Comparison of ENCODE assay signal across 11 cellular contexts in the genomic region with DNA sequence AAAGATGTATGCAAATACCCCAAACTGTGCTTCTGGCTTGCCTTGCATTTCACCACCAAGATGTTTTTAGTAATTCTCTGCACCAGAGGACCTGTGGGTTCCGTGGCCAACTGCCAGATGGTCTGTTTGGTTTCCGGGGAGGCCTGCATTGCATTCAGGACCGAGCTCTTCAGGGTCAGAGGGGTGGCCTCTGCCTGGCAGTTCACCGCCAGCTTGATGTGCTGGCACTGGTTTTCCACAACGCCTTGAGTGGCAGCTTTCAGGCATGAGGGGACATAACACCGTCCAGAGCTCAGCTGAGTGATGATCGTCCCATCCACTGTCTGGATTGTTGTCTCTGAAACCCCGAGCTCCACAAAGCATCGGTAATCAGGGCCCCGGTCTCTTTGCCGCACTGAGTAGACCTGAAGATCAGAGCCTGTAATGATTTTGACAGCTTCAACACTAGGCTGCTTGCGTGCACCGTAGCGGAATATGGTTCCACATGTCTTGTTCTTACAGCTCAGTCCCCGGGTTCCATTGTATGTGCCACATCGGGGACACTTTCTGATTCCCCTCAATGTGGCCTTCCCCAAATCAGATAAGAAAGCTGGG. TPM values are rescaled to one million over a fixed set of nuclear protein-coding genes. Genes with fewer than 3 reads are reported as not detected.
DNase-seq lines count a peak whose midpoint lies in the region; ATAC-seq, FAIRE-seq and TF ChIP-seq lines count a peak whose summit lies in the region.
"Had no signal": no experiment of that assay in that cellular context is flagged by ENCODE, and none has a peak within 500 bp of the region (broad histone marks: within the 10 kb centered on the region; RNA-seq: fewer than 3 reads in every experiment).

No MANE protein-coding gene starts in this region.

- no peak for TF ChIP-seq POLR2A in right lobe of liver (IDR thresholded peaks at IDR 0.05)

- no peaks in the 10 kb centered on the region for H3K27me3 ChIP-seq in right lobe of liver
- no peaks in the 10 kb centered on the region for H3K27me3 ChIP-seq in left lung

- BruUV-seq in Calu3 (replicated peaks; lab: Mats Ljungman, UMichigan) = no TSS peak

- peak; percentile 44 for DNase-seq in GM13976 (ENCODE audit: low spot score)
- DNase-seq in right lobe of liver = no peak
- DNase-seq in left lung = no peak
- DNase-seq in activated T-helper 1 cell treated with anti-CD3 and anti-CD28 coated beads, Interleukin-12 subunit alpha, Interleukin-12 subunit beta, Interleukin-2, Interleukin-4 antibody, amounts not matched to agents 30 ng/mL and 10 ng/mL and 1 ng/mL, durations not matched to agents 14 hours and 24 hours and 36 hours (ENCODE audit: low spot score) = no peak
- no peak for DNase-seq in kidney
- no peak for DNase-seq in Calu3
- DNase-seq: activated CD4-positive, alpha-beta T cell treated with anti-CD3 and anti-CD28 coated beads for 4 hours; NCI-H187 treated with DMSO at 0.1 percent for 48 hours; substantia nigra had no signal

- no peak for FAIRE-seq in kidney (lab: Jason Lieb, UNC)

- H3K36me3 Mint-ChIP-seq in activated T-helper 1 cell treated with anti-CD3 and anti-CD28 coated beads, Interleukin-12 subunit alpha, Interleukin-12 subunit beta, Interleukin-2, Interleukin-4 antibody, amounts not matched to agents 30 ng/mL and 10 ng/mL and 1 ng/mL, durations not matched to agents 14 hours and 24 hours and 36 hours (ENCODE audit: low read depth) = peaks cover 19% of the 10 kb centered on the region
- peaks cover 8% of the 10 kb centered on the region for H3K36me3 Mint-ChIP-seq in Calu3 (ENCODE audit: insufficient read depth, unreplicated experiment)

- CTCF ChIA-PET in Calu3 (lab: Charles Lee) = no interaction called here

- no peaks in the 10 kb centered on the region for H3K27me3 Mint-ChIP-seq in activated T-helper 1 cell treated with anti-CD3 and anti-CD28 coated beads, Interleukin-12 subunit alpha, Interleukin-12 subunit beta, Interleukin-2, Interleukin-4 antibody, amounts not matched to agents 30 ng/mL and 10 ng/mL and 1 ng/mL, durations not matched to agents 14 hours and 24 hours and 36 hours (ENCODE audit: insufficient read depth)
- no peaks in the 10 kb centered on the region for H3K27me3 Mint-ChIP-seq in Calu3 (ENCODE audit: unreplicated experiment)

- in situ Hi-C loops in GM13976 (cut with MboI; ENCODE audit: low sequenced_read_pairs, unreplicated experiment) = no loop called here

- no peak overlapping the region for H3K4me3 ChIP-seq in right lobe of liver
- H3K4me3 ChIP-seq in left lung = no peak overlapping the region
- H3K4me3 ChIP-seq in kidney (ENCODE audit: low read length in 2 of 2) = no peak overlapping the region

- no peak overlapping the region for H3K9ac ChIP-seq in kidney (ENCODE audit: low read length in 2 of 2)

- TF ChIP-seq CTCF in GM13976 (IDR thresholded peaks at IDR 0.05; ENCODE audit: borderline replicate concordance, control extremely low read depth, extremely low read depth, insufficient read depth, missing control alignments) = no peak
- no peak for TF ChIP-seq CTCF in right lobe of liver (IDR thresholded peaks at IDR 0.05)
- TF ChIP-seq CTCF in left lung (IDR thresholded peaks at IDR 0.05) = no peak
- no peak for TF ChIP-seq CTCF in kidney (IDR thresholded peaks at IDR 0.05; ENCODE audit: borderline replicate concordance, extremely low read depth, insufficient read depth)
- no peak for TF ChIP-seq CTCF in Calu3 (IDR thresholded peaks at IDR 0.05; ENCODE audit: unreplicated experiment)

- H3K27ac Mint-ChIP-seq in activated T-helper 1 cell treated with anti-CD3 and anti-CD28 coated beads, Interleukin-12 subunit alpha, Interleukin-12 subunit beta, Interleukin-2, Interleukin-4 antibody, amounts not matched to agents 30 ng/mL and 10 ng/mL and 1 ng/mL, durations not matched to agents 14 hours and 24 hours and 36 hours = no peak overlapping the region
- no peak overlapping the region for H3K27ac Mint-ChIP-seq in Calu3 (ENCODE audit: unreplicated experiment)

- no peaks in the 10 kb centered on the region for H3K4me1 ChIP-seq in right lobe of liver
- no peaks in the 10 kb centered on the region for H3K4me1 ChIP-seq in left lung
- no peaks in the 10 kb centered on the region for H3K4me1 ChIP-seq in kidney (ENCODE audit: control insufficient read depth in 1 of 2, insufficient read depth in 1 of 2, low read depth in 1 of 2, low read length in 2 of 2)

- peak; percentile 62 for ATAC-seq in GM21528 (IDR thresholded peaks at IDR 0.05; ENCODE audit: low FRiP score, unreplicated experiment)
- ATAC-seq in HG03432 (IDR thresholded peaks at IDR 0.05; ENCODE audit: unreplicated experiment) = peak; percentile 69
- ATAC-seq in right lobe of liver = peak in 3 of 4 donors; percentile 33 to 39 (median 35)
- ATAC-seq in left lung = no peak

- H3K36me3 ChIP-seq in right lobe of liver (peaks cover 3 to 32% (median 12%) of the 10 kb centered on the region in 4 donors), left lung (peaks cover 0 to 60% of the 10 kb centered on the region in 2 donors), kidney (ENCODE audit: control insufficient read depth in 1 of 2, insufficient read depth in 2 of 2, low read length in 2 of 2) (peaks cover 11 to 17% of the 10 kb centered on the region in 2 donors)

- intact Hi-C loops in right lobe of liver (cut with DNase I) = no loop called here
- intact Hi-C loops in left lung (cut with DNase I) = no loop called here
- intact Hi-C loops in activated T-helper 1 cell treated with anti-CD3 and anti-CD28 coated beads, Interleukin-12 subunit alpha, Interleukin-12 subunit beta, Interleukin-2, Interleukin-4 antibody, amounts not matched to agents 30 ng/mL and 10 ng/mL and 1 ng/mL, durations not matched to agents 14 hours and 24 hours and 36 hours (cut with micrococcal nuclease) = no loop called here
- intact Hi-C loops in kidney (cut with DNase I) = no loop called here
- intact Hi-C loops in Calu3 (cut with micrococcal nuclease; ENCODE audit: unreplicated experiment) = no loop called here

- H3K9me3 Mint-ChIP-seq in activated T-helper 1 cell treated with anti-CD3 and anti-CD28 coated beads, Interleukin-12 subunit alpha, Interleukin-12 subunit beta, Interleukin-2, Interleukin-4 antibody, amounts not matched to agents 30 ng/mL and 10 ng/mL and 1 ng/mL, durations not matched to agents 14 hours and 24 hours and 36 hours = no peaks in the 10 kb centered on the region
- no peaks in the 10 kb centered on the region for H3K9me3 Mint-ChIP-seq in Calu3 (ENCODE audit: low read depth, unreplicated experiment)

- H3K9me3 ChIP-seq in right lobe of liver = no peaks in the 10 kb centered on the region
- H3K9me3 ChIP-seq in left lung = no peaks in the 10 kb centered on the region
- no peaks in the 10 kb centered on the region for H3K9me3 ChIP-seq in kidney (ENCODE audit: control insufficient read depth in 1 of 2, low read length in 2 of 2)

- 39% methylated on average over 4 of the region's 16 CpGs for WGBS in right lobe of liver (ENCODE audit: insufficient coverage, low coverage, low lambda C conversion rate, missing lambda C conversion rate)

- no peaks in the 10 kb centered on the region for H3K4me1 Mint-ChIP-seq in activated T-helper 1 cell treated with anti-CD3 and anti-CD28 coated beads, Interleukin-12 subunit alpha, Interleukin-12 subunit beta, Interleukin-2, Interleukin-4 antibody, amounts not matched to agents 30 ng/mL and 10 ng/mL and 1 ng/mL, durations not matched to agents 14 hours and 24 hours and 36 hours (ENCODE audit: low read depth)
- H3K4me1 Mint-ChIP-seq in Calu3 (ENCODE audit: low read depth, unreplicated experiment) = no peaks in the 10 kb centered on the region

- H3K27ac ChIP-seq in right lobe of liver (no peak overlapping the region), left lung (no peak overlapping the region), kidney (ENCODE audit: low read depth in 2 of 2, low read length in 2 of 2) (no peak overlapping the region)

- no peak overlapping the region for H3K4me3 Mint-ChIP-seq in activated T-helper 1 cell treated with anti-CD3 and anti-CD28 coated beads, Interleukin-12 subunit alpha, Interleukin-12 subunit beta, Interleukin-2, Interleukin-4 antibody, amounts not matched to agents 30 ng/mL and 10 ng/mL and 1 ng/mL, durations not matched to agents 14 hours and 24 hours and 36 hours
- H3K4me3 Mint-ChIP-seq in Calu3 (ENCODE audit: low read depth, unreplicated experiment) = no peak overlapping the region

RNA-seq across cellular contexts. Expression of a gene that starts 9.4 kb away (rescaled TPM):
- 10 to 100 TPM; 10.9 to 22.5 (median 16.7) TPM for total RNA-seq in right lobe of liver
- total RNA-seq in left lung = 10 to 100 TPM; 13.7 to 16.3 TPM
- total RNA-seq in activated T-helper 1 cell treated with anti-CD3 and anti-CD28 coated beads, Interleukin-12 subunit alpha, Interleukin-12 subunit beta, Interleukin-2, Interleukin-4 antibody, amounts not matched to agents 30 ng/mL and 10 ng/mL and 1 ng/mL, durations not matched to agents 14 hours and 24 hours and 36 hours = 21.6 and 24.1 TPM in 2 replicates
- total RNA-seq in kidney = 20.0 TPM
- polyA plus RNA-seq in kidney (ENCODE audit: insufficient read depth, low read depth, low replicate concordance) = 11.8 TPM
- 11.6 and 20.2 TPM in 2 replicates for total RNA-seq in Calu3 (2022)
